In genomic region chr10:80104066-80104926, GRCh38 we compare ENCODE assay signal across 11 cellular contexts. TPM values are rescaled to one million over a fixed set of nuclear protein-coding genes. Genes with fewer than 3 reads are reported as not detected.
DNase-seq lines count a peak whose midpoint lies in the region; ATAC-seq and TF ChIP-seq lines count a peak whose summit lies in the region.
"Had no signal": no experiment of that assay in that cellular context is flagged by ENCODE, and none has a peak within 500 bp of the region (broad histone marks: within the 10 kb centered on the region; RNA-seq: fewer than 3 reads in every experiment).

No MANE protein-coding gene starts in this region.

- no peaks in the 10 kb centered on the region for H3K27me3 ChIP-seq in stomach smooth muscle (ENCODE audit: control insufficient read depth in 1 of 2, insufficient read depth in 2 of 2, low read length in 2 of 2)
- H3K27me3 ChIP-seq: SJSA1 had no signal

- peaks cover 0 to 2% of the 10 kb centered on the region in 2 donors for H3K9me3 ChIP-seq in stomach smooth muscle (ENCODE audit: control insufficient read depth in 2 of 2, low read length in 2 of 2)

- H3K4me1 Mint-ChIP-seq in activated CD4-positive, alpha-beta T cell treated with anti-CD3 and anti-CD28 coated beads for 36 hours = peaks cover 10% of the 10 kb centered on the region
- H3K4me1 Mint-ChIP-seq in activated CD4-positive, alpha-beta T cell treated with anti-CD3 and anti-CD28 coated beads, Interleukin-2, amount 10 ng/mL, durations not matched to agents 7 days and 5 days = peaks cover 4% of the 10 kb centered on the region
- H3K4me1 Mint-ChIP-seq: naive B cell had no signal

- H3K4me3 Mint-ChIP-seq in activated CD4-positive, alpha-beta T cell treated with anti-CD3 and anti-CD28 coated beads for 36 hours = no peak overlapping the region
- H3K4me3 Mint-ChIP-seq in activated CD4-positive, alpha-beta T cell treated with anti-CD3 and anti-CD28 coated beads, Interleukin-2, amount 10 ng/mL, durations not matched to agents 7 days and 5 days = no peak overlapping the region
- H3K4me3 Mint-ChIP-seq: naive B cell had no signal

- H3K27ac Mint-ChIP-seq in activated CD4-positive, alpha-beta T cell treated with anti-CD3 and anti-CD28 coated beads for 36 hours = no peak overlapping the region
- no peak overlapping the region for H3K27ac Mint-ChIP-seq in activated CD4-positive, alpha-beta T cell treated with anti-CD3 and anti-CD28 coated beads, Interleukin-2, amount 10 ng/mL, durations not matched to agents 7 days and 5 days
- H3K27ac Mint-ChIP-seq: naive B cell had no signal

- POLR2A ChIA-PET in activated CD4-positive, alpha-beta T cell treated with anti-CD3 and anti-CD28 coated beads for 36 hours (lab: Charles Lee) = interaction anchor here (0.5 kb wide), 1 partner anchor 100 kb away, joined by 3 read pairs; no protein-coding TSS in a partner anchor
- POLR2A ChIA-PET in activated CD4-positive, alpha-beta T cell treated with anti-CD3 and anti-CD28 coated beads, Interleukin-2, amount 10 ng/mL, durations not matched to agents 7 days and 5 days (lab: Charles Lee) = no interaction called here

- CTCF ChIA-PET in activated CD4-positive, alpha-beta T cell treated with anti-CD3 and anti-CD28 coated beads for 36 hours (lab: Charles Lee) = interaction anchor here (0.6 kb wide), 1 partner anchor 46 kb away, joined by 3 read pairs; no protein-coding TSS in a partner anchor
- CTCF ChIA-PET in activated CD4-positive, alpha-beta T cell treated with anti-CD3 and anti-CD28 coated beads, Interleukin-2, amount 10 ng/mL, durations not matched to agents 7 days and 5 days (lab: Charles Lee) = interaction anchor here (0.9 to 1.2 kb wide), 2 partner anchors 18 to 22 kb away, joined by 4 to 5 read pairs; no protein-coding TSS in a partner anchor

- H3K27ac ChIP-seq in stomach smooth muscle (ENCODE audit: low read length) = peak overlapping the region; percentile 49
- H3K27ac ChIP-seq in caudate nucleus (ENCODE audit: low read depth, low read length) = no peak overlapping the region
- H3K27ac ChIP-seq: SJSA1 had no signal

- H3K9ac ChIP-seq in stomach smooth muscle (ENCODE audit: low read length in 2 of 2) = no peak overlapping the region

- ATAC-seq in activated CD4-positive, alpha-beta T cell treated with anti-CD3 and anti-CD28 coated beads for 36 hours = peak; percentile 58

- no peaks in the 10 kb centered on the region for H3K36me3 ChIP-seq in stomach smooth muscle (ENCODE audit: control insufficient read depth in 2 of 2, insufficient read depth in 2 of 2, low read length in 2 of 2)
- H3K36me3 ChIP-seq: SJSA1 had no signal

- H3K4me1 ChIP-seq in stomach smooth muscle (ENCODE audit: control insufficient read depth, insufficient read depth, low read length) = peaks cover 3% of the 10 kb centered on the region
- H3K4me1 ChIP-seq: SJSA1 had no signal

- intact Hi-C loops in activated CD4-positive, alpha-beta T cell treated with anti-CD3 and anti-CD28 coated beads for 36 hours (cut with DNase I, micrococcal nuclease) = no loop called here

- H3K4me3 ChIP-seq in fibroblast of the aortic adventitia (ENCODE audit: low read depth, low read length) (no peak overlapping the region), stomach smooth muscle (ENCODE audit: low read length in 2 of 2) (no peak overlapping the region)
- H3K4me3 ChIP-seq: SJSA1 had no signal

- H3K36me3 Mint-ChIP-seq in activated CD4-positive, alpha-beta T cell treated with anti-CD3 and anti-CD28 coated beads for 36 hours (ENCODE audit: low read depth) = peaks cover 6% of the 10 kb centered on the region
- H3K36me3 Mint-ChIP-seq in activated CD4-positive, alpha-beta T cell treated with anti-CD3 and anti-CD28 coated beads, Interleukin-2, amount 10 ng/mL, durations not matched to agents 7 days and 5 days (ENCODE audit: low read depth) = no peaks in the 10 kb centered on the region

- H3K27me3 Mint-ChIP-seq in activated CD4-positive, alpha-beta T cell treated with anti-CD3 and anti-CD28 coated beads for 36 hours = no peaks in the 10 kb centered on the region
- H3K27me3 Mint-ChIP-seq in activated CD4-positive, alpha-beta T cell treated with anti-CD3 and anti-CD28 coated beads, Interleukin-2, amount 10 ng/mL, durations not matched to agents 7 days and 5 days = peaks cover 3% of the 10 kb centered on the region

- H3K9me3 Mint-ChIP-seq in activated CD4-positive, alpha-beta T cell treated with anti-CD3 and anti-CD28 coated beads for 36 hours (ENCODE audit: low read depth) = peaks cover 15% of the 10 kb centered on the region
- peaks cover 11% of the 10 kb centered on the region for H3K9me3 Mint-ChIP-seq in activated CD4-positive, alpha-beta T cell treated with anti-CD3 and anti-CD28 coated beads, Interleukin-2, amount 10 ng/mL, durations not matched to agents 7 days and 5 days

- no peak for DNase-seq in activated CD4-positive, alpha-beta T cell treated with anti-CD3 and anti-CD28 coated beads for 36 hours
- no peak for DNase-seq in activated CD4-positive, alpha-beta T cell treated with anti-CD3 and anti-CD28 coated beads, Interleukin-2, amount 10 ng/mL, durations not matched to agents 7 days and 5 days
- DNase-seq in M059J (ENCODE audit: low read depth) (peak; percentile 70), fibroblast of the aortic adventitia (ENCODE audit: low read depth) (peak; percentile 82), COLO829 (ENCODE audit: low spot score) (no peak), HPDE6-E6E7 (ENCODE audit: extremely low spot score) (no peak), caudate nucleus (lab: John Stamatoyannopoulos, UW) (no peak)
- DNase-seq: naive B cell had no signal

- no peak for TF ChIP-seq CTCF in fibroblast of the aortic adventitia (IDR thresholded peaks at IDR 0.05; ENCODE audit: insufficient read depth, low read length)

RNA-seq across cellular contexts. Expression of gene TMEM254, which starts 25.8 kb away (rescaled TPM):
- 10 to 100 TPM; 11.3 to 15.2 TPM for total RNA-seq in activated CD4-positive, alpha-beta T cell treated with anti-CD3 and anti-CD28 coated beads for 36 hours
- total RNA-seq in activated CD4-positive, alpha-beta T cell treated with anti-CD3 and anti-CD28 coated beads, Interleukin-2, amount 10 ng/mL, durations not matched to agents 7 days and 5 days = 10 to 100 TPM; 13.6 to 20.4 TPM
- total RNA-seq in M059J (2014; rRNA removed; shearing (Covaris generic)) = 16.9 and 20.6 TPM in 2 replicates
- total RNA-seq in fibroblast of the aortic adventitia (ENCODE audit: low replicate concordance) = 2.9 and 11.2 TPM in 2 replicates

RNA-seq across cellular contexts. Expression of gene PLAC9, which starts 28.2 kb away (rescaled TPM):
- total RNA-seq in activated CD4-positive, alpha-beta T cell treated with anti-CD3 and anti-CD28 coated beads for 36 hours = not detected
- not detected for total RNA-seq in activated CD4-positive, alpha-beta T cell treated with anti-CD3 and anti-CD28 coated beads, Interleukin-2, amount 10 ng/mL, durations not matched to agents 7 days and 5 days
- total RNA-seq in M059J (2014; rRNA removed; shearing (Covaris generic)) = not detected in 2 replicates
- 32.1 and 78.7 TPM in 2 replicates for total RNA-seq in fibroblast of the aortic adventitia (ENCODE audit: low replicate concordance)
- total RNA-seq: Caco-2, SJSA1 had no signal

Comparison
In these comparisons a context has a peak if more than half of its experiments do, and no peak if none do; other contexts are left out.
1. DNase-seq: peak in M059J (single experiment) and fibroblast of the aortic adventitia (single experiment); none in activated CD4-positive, alpha-beta T cell treated with anti-CD3 and anti-CD28 coated beads for 36 hours (single experiment), activated CD4-positive, alpha-beta T cell treated with anti-CD3 and anti-CD28 coated beads, Interleukin-2, amount 10 ng/mL, durations not matched to agents 7 days and 5 days (single experiment), COLO829 (single experiment), HPDE6-E6E7 (single experiment) and caudate nucleus (0 of 61).
2. RNA of gene PLAC9, which starts 28.2 kb away (total RNA-seq): 32.1 to 78.7 TPM in fibroblast of the aortic adventitia; not detected in activated CD4-positive, alpha-beta T cell treated with anti-CD3 and anti-CD28 coated beads for 36 hours, not detected in activated CD4-positive, alpha-beta T cell treated with anti-CD3 and anti-CD28 coated beads, Interleukin-2, amount 10 ng/mL, durations not matched to agents 7 days and 5 days and not detected in M059J; every median in the first group is over 10 times any median in the second.